In genomic region chr3:195893121-195893449, GRCh38 we compare ENCODE assay signal across 10 cellular contexts. TPM values are rescaled to one million over a fixed set of nuclear protein-coding genes. Genes with fewer than 3 reads are reported as not detected.
DNase-seq lines count a peak whose midpoint lies in the region; ATAC-seq and TF ChIP-seq lines count a peak whose summit lies in the region.
"Had no signal": no experiment of that assay in that cellular context is flagged by ENCODE, and none has a peak within 500 bp of the region (broad histone marks: within the 10 kb centered on the region; RNA-seq: fewer than 3 reads in every experiment).

No MANE protein-coding gene starts in this region.

- H3K36me3 Mint-ChIP-seq in activated T-cell treated with anti-CD3 and anti-CD28 coated beads, Interleukin-2, amount 50 U/mL, for 24 hours (ENCODE audit: low read depth), result peaks cover 15% of the 10 kb centered on the region
- no peaks in the 10 kb centered on the region for H3K36me3 Mint-ChIP-seq in neural progenitor cell

- H3K36me3 ChIP-seq in esophagus squamous epithelium (peaks cover 0 to 18% (median 0%) of the 10 kb centered on the region in 3 donors), neural progenitor cell (no peaks in the 10 kb centered on the region), aorta (ENCODE audit: control insufficient read depth in 1 of 2, insufficient read depth in 2 of 2, low read length in 1 of 2) (no peaks in the 10 kb centered on the region)

- TF ChIP-seq CTCF in esophagus squamous epithelium (IDR thresholded peaks at IDR 0.05) (no peak), neural progenitor cell (IDR thresholded peaks at IDR 0.05) (no peak)

- H3K27ac Mint-ChIP-seq in activated T-cell treated with anti-CD3 and anti-CD28 coated beads, Interleukin-2, amount 50 U/mL, for 24 hours, result peak overlapping the region; percentile 37
- H3K27ac Mint-ChIP-seq in neural progenitor cell, result no peak overlapping the region
- H3K27ac Mint-ChIP-seq: activated CD4-positive, alpha-beta memory T cell treated with anti-CD3 and anti-CD28 coated beads for 36 hours had no signal

- H3K27ac ChIP-seq in esophagus squamous epithelium (peak overlapping the region; percentile 50 to 94 (median 91)), neural progenitor cell (no peak overlapping the region), aorta (ENCODE audit: low read depth in 1 of 2, low read length in 2 of 2) (peak overlapping the region; percentile 4 to 8)

- H3K9me3 ChIP-seq in esophagus squamous epithelium, result no peaks in the 10 kb centered on the region
- no peaks in the 10 kb centered on the region for H3K9me3 ChIP-seq in neural progenitor cell (ENCODE audit: low read depth)
- no peaks in the 10 kb centered on the region for H3K9me3 ChIP-seq in aorta (ENCODE audit: control insufficient read depth, low read length)

- H4K20me1 ChIP-seq in neural progenitor cell (ENCODE audit: low read depth), result peaks cover 70% of the 10 kb centered on the region

- H3K4me3 ChIP-seq in esophagus squamous epithelium (peak overlapping the region in 3 of 4 donors; percentile 22 to 57 (median 34)), neural progenitor cell (no peak overlapping the region), aorta (ENCODE audit: low read length in 2 of 2) (no peak overlapping the region)

- H3K9ac ChIP-seq in neural progenitor cell, result no peak overlapping the region

- intact Hi-C loops in esophagus squamous epithelium (cut with DNase I) (no loop called here), aorta (cut with DNase I) (loop anchor here in 1 of 2 donors (2.0 kb wide), 1 partner anchor 30 kb away; no protein-coding TSS in a partner anchor)

- peaks cover 38% of the 10 kb centered on the region for H3K4me1 Mint-ChIP-seq in activated T-cell treated with anti-CD3 and anti-CD28 coated beads, Interleukin-2, amount 50 U/mL, for 24 hours (ENCODE audit: low read depth)
- peaks cover 64% of the 10 kb centered on the region for H3K4me1 Mint-ChIP-seq in neural progenitor cell

- H2AFZ ChIP-seq in neural progenitor cell (replicated peaks), result no peak overlapping the region

- DNase-seq in activated T-cell treated with anti-CD3 and anti-CD28 coated beads, Interleukin-2, amount 50 U/mL, for 24 hours, result no peak
- no peak for DNase-seq in activated T-cell treated with anti-CD3 and anti-CD28 coated beads, Interleukin-2, amount 50 U/mL, for 48 hours
- no peak for DNase-seq in esophagus squamous epithelium (lab: John Stamatoyannopoulos, UW)
- no peak for DNase-seq in neural progenitor cell (ENCODE audit: low spot score)
- DNase-seq in aorta, result peak; percentile 79 to 89
- DNase-seq in NCI-H524 treated with DMSO at 0.1 percent for 48 hours (lab: John Stamatoyannopoulos, UW), result no peak
- no peak for DNase-seq in NCI-H526 treated with DMSO at 0.1 percent for 48 hours (lab: John Stamatoyannopoulos, UW)
- DNase-seq: activated CD4-positive, alpha-beta memory T cell treated with anti-CD3 and anti-CD28 coated beads for 36 hours; cerebellar nuclear complex had no signal

- H3K27me3 ChIP-seq in esophagus squamous epithelium, result no peaks in the 10 kb centered on the region
- no peaks in the 10 kb centered on the region for H3K27me3 ChIP-seq in neural progenitor cell
- no peaks in the 10 kb centered on the region for H3K27me3 ChIP-seq in aorta (ENCODE audit: control insufficient read depth in 1 of 2, insufficient read depth in 2 of 2, low read length in 1 of 2)

- H3K4me1 ChIP-seq in esophagus squamous epithelium, result peaks cover 44 to 84% (median 46%) of the 10 kb centered on the region in 3 donors
- peaks cover 59% of the 10 kb centered on the region for H3K4me1 ChIP-seq in neural progenitor cell
- no peaks in the 10 kb centered on the region for H3K4me1 ChIP-seq in aorta (ENCODE audit: control insufficient read depth in 1 of 2, insufficient read depth in 2 of 2, low read length in 2 of 2)

- H3K9me3 Mint-ChIP-seq in activated T-cell treated with anti-CD3 and anti-CD28 coated beads, Interleukin-2, amount 50 U/mL, for 24 hours, result no peaks in the 10 kb centered on the region
- no peaks in the 10 kb centered on the region for H3K9me3 Mint-ChIP-seq in neural progenitor cell
- H3K9me3 Mint-ChIP-seq: activated CD4-positive, alpha-beta memory T cell treated with anti-CD3 and anti-CD28 coated beads for 36 hours had no signal

- peaks cover 32% of the 10 kb centered on the region for H3K79me2 ChIP-seq in neural progenitor cell (ENCODE audit: low read depth)

- 67 to 80% methylated on average over 1 of the region's 8 CpGs for WGBS in esophagus squamous epithelium, 2 donors
- 3 to 6% methylated on average over 8 of the region's 8 CpGs for WGBS in aorta, 2 donors

- peaks cover 51% of the 10 kb centered on the region for H3F3A ChIP-seq in neural progenitor cell (ENCODE audit: low read depth)

- TF ChIP-seq POLR2A in esophagus squamous epithelium (IDR thresholded peaks at IDR 0.05), result no peak

- H3K4me3 Mint-ChIP-seq in activated T-cell treated with anti-CD3 and anti-CD28 coated beads, Interleukin-2, amount 50 U/mL, for 24 hours, result no peak overlapping the region
- no peak overlapping the region for H3K4me3 Mint-ChIP-seq in neural progenitor cell
- H3K4me3 Mint-ChIP-seq: activated CD4-positive, alpha-beta memory T cell treated with anti-CD3 and anti-CD28 coated beads for 36 hours had no signal

- no peaks in the 10 kb centered on the region for H3K27me3 Mint-ChIP-seq in activated T-cell treated with anti-CD3 and anti-CD28 coated beads, Interleukin-2, amount 50 U/mL, for 24 hours
- H3K27me3 Mint-ChIP-seq in neural progenitor cell (ENCODE audit: insufficient read depth, low read depth), result peaks cover 8% of the 10 kb centered on the region
- H3K27me3 Mint-ChIP-seq: activated CD4-positive, alpha-beta memory T cell treated with anti-CD3 and anti-CD28 coated beads for 36 hours had no signal

- H3K4me2 ChIP-seq in neural progenitor cell, result peak overlapping the region; percentile 61

- ATAC-seq in aorta (ENCODE audit: low FRiP score) (peak; percentile 58), HG02642 (IDR thresholded peaks at IDR 0.05; ENCODE audit: poor library complexity, unreplicated experiment) (no peak)

RNA-seq across cellular contexts. Expression of gene TNK2, which starts 15.3 kb away (rescaled TPM):
- total RNA-seq in esophagus squamous epithelium (10 to 100 TPM; 18.4 to 45.7 (median 42.8) TPM), neural progenitor cell (ENCODE audit: low replicate concordance) (5.4 and 19.0 TPM in 2 replicates), aorta (10 to 100 TPM; 51.7 to 81.3 TPM)
- polyA plus RNA-seq in aorta, result 100 to 1,000 TPM in 1 of 2 donors, 1 to 10 TPM in 1; 9.3 to 162 TPM

Comparison
In these comparisons a context has a peak if more than half of its experiments do, and no peak if none do; other contexts are left out.
1. DNase-seq: peak in aorta (2 of 2); none in activated T-cell treated with anti-CD3 and anti-CD28 coated beads, Interleukin-2, amount 50 U/mL, for 24 hours (single experiment), activated T-cell treated with anti-CD3 and anti-CD28 coated beads, Interleukin-2, amount 50 U/mL, for 48 hours (0 of 2), esophagus squamous epithelium (single experiment), neural progenitor cell (single experiment), NCI-H524 treated with DMSO at 0.1 percent for 48 hours (single experiment) and NCI-H526 treated with DMSO at 0.1 percent for 48 hours (single experiment).
2. H3K4me3 ChIP-seq: peak in esophagus squamous epithelium (3 of 4); none in neural progenitor cell (single experiment) and aorta (0 of 2).